In genomic region chr21:41431788-41432548, GRCh38 we compare ENCODE assay signal across 13 cellular contexts. TPM values are rescaled to one million over a fixed set of nuclear protein-coding genes. Genes with fewer than 3 reads are reported as not detected.
DNase-seq lines count a peak whose midpoint lies in the region; ATAC-seq and TF ChIP-seq lines count a peak whose summit lies in the region.
"Had no signal": no experiment of that assay in that cellular context is flagged by ENCODE, and none has a peak within 500 bp of the region (broad histone marks: within the 10 kb centered on the region; RNA-seq: fewer than 3 reads in every experiment).

No MANE protein-coding gene starts in this region.

- H3K9me3 ChIP-seq in SK-N-SH (peaks cover 6% of the 10 kb centered on the region; the same call in 1 of the 2 replicates), spleen (peaks cover 0 to 21% (median 7%) of the 10 kb centered on the region in 8 donors), gastrocnemius medialis (no peaks in the 10 kb centered on the region)

- no peak overlapping the region for H3K4me2 ChIP-seq in SK-N-SH

- no peaks in the 10 kb centered on the region for H3K9me2 ChIP-seq in SK-N-SH

- intact Hi-C loops in spleen (cut with DNase I; ENCODE audit: low total_unique reads): no loop called here
- intact Hi-C loops in gastrocnemius medialis (cut with DNase I; ENCODE audit: low total_unique reads): no loop called here

- H3K27ac ChIP-seq in SK-N-SH (ENCODE audit: low read depth in 2 of 2, low read length in 1 of 2): no peak overlapping the region
- H3K27ac ChIP-seq in spleen: peak overlapping the region in 5 of 8 donors; percentile 26 to 59 (median 33)
- no peak overlapping the region for H3K27ac ChIP-seq in gastrocnemius medialis
- H3K27ac ChIP-seq: 22Rv1, heart left ventricle had no signal

- H3F3A ChIP-seq in SK-N-SH (replicated peaks; ENCODE audit: insufficient read depth): no peaks in the 10 kb centered on the region

- TF ChIP-seq POLR2A in spleen (IDR thresholded peaks at IDR 0.05) (no peak), gastrocnemius medialis (IDR thresholded peaks at IDR 0.05) (no peak)

- no peak overlapping the region for H3K9ac ChIP-seq in SK-N-SH

- 0 out of 2 replicates have a peak, but pooled peaks cover 12% of the 10 kb centered on the region for H3K27me3 ChIP-seq in SK-N-SH (ENCODE audit: insufficient read depth)
- H3K27me3 ChIP-seq in spleen (replicated peaks in 1 of 7): no peaks in the 10 kb centered on the region
- peaks cover 0 to 3% (median 0%) of the 10 kb centered on the region in 3 donors for H3K27me3 ChIP-seq in gastrocnemius medialis

- ATAC-seq in SK-N-SH treated with all-trans-retinoic acid at 6 μM for 48 hours (no peak), GM21576 (IDR thresholded peaks at IDR 0.05; ENCODE audit: unreplicated experiment) (peak; percentile 74), HG03342 (IDR thresholded peaks at IDR 0.05; ENCODE audit: unreplicated experiment) (peak; percentile 52), gastrocnemius medialis (no peak)
- ATAC-seq: activated T-helper 17 cell treated with anti-CD3 and anti-CD28 coated beads, Interleukin-2, amount 50 U/mL, for 72 hours; heart left ventricle had no signal

- in situ Hi-C loops in gastrocnemius medialis (cut with MboI; ENCODE audit: low sequenced_read_pairs in 4 of 4): no loop called here

- TF ChIP-seq RAD21 in SK-N-SH (IDR thresholded peaks at IDR 0.05; ENCODE audit: low read length): no peak

- H3K4me1 ChIP-seq in SK-N-SH (ENCODE audit: control insufficient read depth in 1 of 2, insufficient read depth in 2 of 2, low read depth in 1 of 2, low read length in 1 of 2) (no peaks in the 10 kb centered on the region), spleen (peaks cover 7 to 63% (median 44%) of the 10 kb centered on the region in 6 donors), gastrocnemius medialis (peaks cover 0 to 6% of the 10 kb centered on the region in 2 donors)

- no peak for TF ChIP-seq CTCF in SK-N-SH (IDR thresholded peaks at IDR 0.05)
- TF ChIP-seq CTCF in spleen (IDR thresholded peaks at IDR 0.05 in 8 of 11, conservative IDR thresholded peaks at IDR 0.05 in 3 of 11): no peak
- no peak for TF ChIP-seq CTCF in gastrocnemius medialis (IDR thresholded peaks at IDR 0.05 in 4 of 5, conservative IDR thresholded peaks at IDR 0.05 in 1 of 5)

- H3K36me3 ChIP-seq in SK-N-SH (replicated peaks in 1 of 2; ENCODE audit: control insufficient read depth in 1 of 2, insufficient read depth in 2 of 2, low read length in 1 of 2): no peaks in the 10 kb centered on the region
- H3K36me3 ChIP-seq in spleen: peaks cover 4 to 95% (median 66%) of the 10 kb centered on the region in 6 donors
- peaks cover 0 to 5% of the 10 kb centered on the region in 2 donors for H3K36me3 ChIP-seq in gastrocnemius medialis

- DNase-seq in SK-N-SH (peak; percentile 31), spleen (no peak), gastrocnemius medialis (no peak), T1000 (lab: John Stamatoyannopoulos, UW) (no peak), NCI-H1048 (lab: John Stamatoyannopoulos, UW) (no peak)
- DNase-seq: heart left ventricle; stimulated activated CD4-positive, alpha-beta T cell treated with anti-CD3 and anti-CD28 coated beads, Interleukin-1b, Interleukin-23, amount 100 ng/mL, for 48 hours; trophoblast cell had no signal

- 56% methylated on average over 11 of the region's 16 CpGs for WGBS in SK-N-SH (ENCODE audit: low lambda C conversion rate)
- 71 to 88% (median 84%) methylated on average over 15 to 16 of the region's 16 CpGs for WGBS in spleen, 5 donors

- H3K79me2 ChIP-seq in SK-N-SH (ENCODE audit: insufficient read depth): no peaks in the 10 kb centered on the region

- CTCF ChIA-PET in SK-N-SH (lab: Yijun Ruan, JAX): no interaction called here

- no peak for TF ChIP-seq EP300 in SK-N-SH (IDR thresholded peaks at IDR 0.05; ENCODE audit: borderline replicate concordance in 1 of 2, low read depth in 1 of 2, low read length in 1 of 2)

- H4K20me1 ChIP-seq in SK-N-SH (ENCODE audit: insufficient read depth): no peaks in the 10 kb centered on the region

- no peak overlapping the region for H2AFZ ChIP-seq in SK-N-SH (ENCODE audit: low read depth)

- H3K4me3 ChIP-seq in SK-N-SH (ENCODE audit: low read depth in 2 of 2, low read length in 1 of 2) (no peak overlapping the region), spleen (peak overlapping the region in 1 of 8 donors; percentile 4), gastrocnemius medialis (no peak overlapping the region)
- H3K4me3 ChIP-seq: heart left ventricle had no signal

- POLR2A ChIA-PET in SK-N-SH (lab: Yijun Ruan, JAX): no interaction called here

TF ChIP-seq in SK-N-SH, 30 proteins besides CTCF, POLR2A, EP300 and RAD21:
- TF ChIP-seq TCF12 (IDR thresholded peaks at IDR 0.05): no peak
- TF ChIP-seq SIN3A (IDR thresholded peaks at IDR 0.05; ENCODE audit: borderline replicate concordance, low read depth, low read length): no peak
- TF ChIP-seq YY1 (IDR thresholded peaks at IDR 0.05; ENCODE audit: low read depth): no peak
- no peak for TF ChIP-seq FOXJ3 (CRISPR knock-in tag; IDR thresholded peaks at IDR 0.05)
- TF ChIP-seq CHD2 (IDR thresholded peaks at IDR 0.05; ENCODE audit: low read length, partially characterized antibody): no peak

TF ChIP-seq in SK-N-SH treated with all-trans-retinoic acid at 6 μM for 48 hours, 23 proteins besides CTCF, POLR2A, EP300 and RAD21:
- TF ChIP-seq TSHZ2 (CRISPR knock-in tag; IDR thresholded peaks at IDR 0.05) (no peak), TOX (CRISPR knock-in tag; IDR thresholded peaks at IDR 0.05; ENCODE audit: borderline replicate concordance) (no peak), RARB (CRISPR knock-in tag; IDR thresholded peaks at IDR 0.05) (no peak), ZFP3 (CRISPR knock-in tag; IDR thresholded peaks at IDR 0.05) (no peak), CREB5 (CRISPR knock-in tag; IDR thresholded peaks at IDR 0.05; ENCODE audit: low read depth) (no peak), GLIS3 (CRISPR knock-in tag; IDR thresholded peaks at IDR 0.05) (no peak)

RNA-seq across cellular contexts. Expression of gene MX1, which starts 5.9 kb away (rescaled TPM):
- polyA plus RNA-seq in SK-N-SH (2012; rRNA removed): 1.6 and 1.9 TPM in 2 replicates
- 1.1 TPM in 2 replicates for polyA plus RNA-seq in SK-N-SH (2012; cell fraction: cytosol; rRNA removed)
- polyA plus RNA-seq in SK-N-SH (2012; cell fraction: nucleus; rRNA removed): 6.9 and 7.6 TPM in 2 replicates
- 100 to 1,000 TPM in 5 of 7 donors, 10 to 100 TPM in 2; 67.4 to 148 (median 118) TPM for total RNA-seq in spleen
- 10 to 100 TPM; 32.8 to 56.5 (median 36.3) TPM for polyA plus RNA-seq in spleen
- 1 to 10 TPM; 2.5 to 10.0 (median 5.7) TPM for total RNA-seq in gastrocnemius medialis

Comparison
In these comparisons a context has a peak if more than half of its experiments do, and no peak if none do; other contexts are left out.
1. H3K27ac ChIP-seq: peak in spleen (5 of 8); none in SK-N-SH (0 of 2) and gastrocnemius medialis (0 of 4).
2. ATAC-seq: peak in GM21576 (single experiment) and HG03342 (single experiment); none in SK-N-SH treated with all-trans-retinoic acid at 6 μM for 48 hours (single experiment) and gastrocnemius medialis (0 of 2).
3. RNA of gene MX1, which starts 5.9 kb away (total RNA-seq): 67.4 to 148 TPM in spleen; 2.5 to 10.0 TPM in gastrocnemius medialis; every median in the first group is over 4 times any median in the second.